In genomic region chr13:29594310-29594709, GRCh38 we compare ENCODE assay signal across 7 cellular contexts. TPM values are rescaled to one million over a fixed set of nuclear protein-coding genes. Genes with fewer than 3 reads are reported as not detected.
DNase-seq lines count a peak whose midpoint lies in the region; ATAC-seq, FAIRE-seq and TF ChIP-seq lines count a peak whose summit lies in the region.

No MANE protein-coding gene starts in this region.

- CTCF ChIA-PET in T-cell (lab: Charles Lee) = no interaction called here

- ATAC-seq in T-cell (replicated peaks in 1 of 4) (peak in 3 of 4 experiments; percentile 13 to 17 (median 15)), left colon (peak; percentile 65)

- no peaks in the 10 kb centered on the region for H3K27me3 Mint-ChIP-seq in T-cell

- H3K4me3 ChIP-seq in H7 (ENCODE audit: insufficient read depth, low read depth, low read length) = peak overlapping the region; percentile 86

- H3K4me1 Mint-ChIP-seq in T-cell = peaks cover 52 to 55% (median 53%) of the 10 kb centered on the region in 3 donors

- no peaks in the 10 kb centered on the region for H3K9me3 Mint-ChIP-seq in T-cell

- peaks cover 2% of the 10 kb centered on the region; the same call in 1 of the 2 replicates for H3K36me3 ChIP-seq in H7 (replicated peaks; ENCODE audit: control insufficient read depth, insufficient read depth, low read length)

- peak; percentile 14 for FAIRE-seq in GM12892 (lab: Jason Lieb, UNC)

- no peak; the same call in 1 of the 2 replicates for TF ChIP-seq POLR2A in GM12892 (IDR thresholded peaks at IDR 0.05; ENCODE audit: low read depth, low read length)

- peak overlapping the region; percentile 85 to 90 (median 86) for H3K4me3 Mint-ChIP-seq in T-cell

- H3K27ac Mint-ChIP-seq in T-cell = peak overlapping the region; percentile 78 to 82

- peak; percentile 41 for DNase-seq in GM12892 (ENCODE audit: insufficient read length)
- DNase-seq in H7 = peak; percentile 60
- peak; percentile 77 for DNase-seq in LHCN-M2 (ENCODE audit: low read depth)
- DNase-seq in T-cell = peak in 18 of 34 experiments; percentile 2 to 34 (median 10)
- peak in 4 of 61 donors; percentile 22 to 44 (median 30) for DNase-seq in caudate nucleus (lab: John Stamatoyannopoulos, UW)
- peak in 1 of 2 donors; percentile 52 for DNase-seq in left colon
- peak; percentile 26 to 32 for DNase-seq in stimulated activated CD4-positive, alpha-beta T cell treated with anti-CD3 and anti-CD28 coated beads, Interleukin-4, amount 100 ng/mL, for 48 hours (ENCODE audit: low read depth in 2 of 2)

- no peaks in the 10 kb centered on the region; the same call in 1 of the 2 replicates for H3K27me3 ChIP-seq in H7 (ENCODE audit: control insufficient read depth, insufficient read depth, low read length)

- H3K36me3 Mint-ChIP-seq in T-cell = no peaks in the 10 kb centered on the region

- intact Hi-C loops in left colon (cut with DNase I, micrococcal nuclease) = loop anchor here in 1 of 2 donors (10.0 kb wide), 2 partner anchors 250 to 520 kb away; no protein-coding TSS in a partner anchor

- peak overlapping the region; percentile 5 for H3K27ac ChIP-seq in caudate nucleus (ENCODE audit: low read depth, low read length)

- POLR2A ChIA-PET in T-cell (lab: Charles Lee) = no interaction called here

RNA-seq across cellular contexts. Expression of gene SLC7A1, which starts 1.2 kb away (rescaled TPM):
- polyA plus RNA-seq in GM12892 (2012; ENCODE audit: missing spikeins) = 13.4 TPM
- total RNA-seq in H7 (2014; rRNA removed; shearing (Covaris generic)) = 17.2 and 19.0 TPM in 2 replicates
- total RNA-seq in LHCN-M2 (2014; rRNA removed) (8.9 and 13.8 TPM in 2 replicates), T-cell (10 to 100 TPM; 20.0 to 62.9 (median 57.9) TPM), left colon (10 to 100 TPM; 39.9 to 56.9 TPM)
- 18.0 TPM for polyA plus RNA-seq in LHCN-M2 (2012)
